In the genomic region with DNA sequence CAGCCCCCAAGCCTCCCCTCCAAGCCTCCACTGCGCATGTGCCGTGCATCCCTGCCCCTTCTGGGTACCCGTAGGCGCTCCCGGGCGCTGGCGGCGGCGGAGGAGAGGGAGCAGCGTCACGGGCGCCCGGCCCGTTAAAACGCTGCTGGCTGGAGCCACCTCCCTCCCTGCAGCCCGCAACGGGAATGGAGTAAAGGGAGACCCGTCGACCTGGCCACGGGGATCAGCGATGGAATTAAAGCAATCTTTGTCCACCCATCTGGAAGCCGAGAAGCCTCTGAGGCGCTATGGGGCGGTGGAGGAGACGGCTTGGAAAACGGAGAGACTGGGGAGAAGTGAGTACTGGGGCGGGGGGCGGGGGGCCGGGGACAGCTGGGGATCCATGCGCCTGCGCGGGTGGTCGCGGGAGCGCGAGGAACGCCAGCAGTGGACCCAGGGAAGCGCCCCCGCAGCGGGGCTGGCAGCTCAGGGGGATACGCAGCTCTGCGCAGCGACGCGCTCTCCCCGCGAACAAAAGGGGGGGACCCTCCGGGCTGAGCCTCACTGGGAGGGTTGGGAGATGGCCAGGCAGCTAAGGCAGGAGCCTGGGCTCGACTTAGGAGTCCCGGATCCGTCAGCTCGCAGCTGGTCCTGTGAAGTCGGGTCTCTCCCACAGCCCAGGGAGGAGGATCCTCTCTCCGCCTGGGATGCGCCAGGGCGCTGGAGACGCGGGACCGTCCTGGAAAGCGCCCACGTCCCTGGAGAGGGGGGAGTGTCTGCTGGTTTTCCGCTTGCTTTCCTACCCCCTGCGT, we compare ENCODE assay signal across 9 cellular contexts. TPM values are rescaled to one million over a fixed set of nuclear protein-coding genes. Genes with fewer than 3 reads are reported as not detected.
A peak's percentile ranks its signal among the peaks of the same experiment; 100 is the strongest.
DNase-seq lines count a peak whose midpoint lies in the region; ATAC-seq lines count a peak whose summit lies in the region.
"Had no signal": no experiment of that assay in that cellular context is flagged by ENCODE, and none has a peak within 500 bp of the region (broad histone marks: within the 10 kb centered on the region; RNA-seq: fewer than 3 reads in every experiment).

TSS of gene BMERB1 (plus strand) at position 164 of the 791 bp plus-strand sequence. CDS start at position 230, 66 bp downstream.

- H3K9me3 Mint-ChIP-seq in activated naive CD8-positive, alpha-beta T cell treated with anti-CD3 and anti-CD28 coated beads, Interleukin-2, amount 50 U/mL, for 24 hours: no peaks in the 10 kb centered on the region

- peak within 1 kb of the TSS; percentile 71 for H3K4me3 ChIP-seq in H7 (ENCODE audit: insufficient read depth, low read depth, low read length)

- in situ Hi-C loops in SK-MEL-5 (cut with HindIII; ENCODE audit: low pct_unique_long_range_greater_than_20kb, low sequenced_read_pairs): no loop called here

- H3K36me3 Mint-ChIP-seq in activated naive CD8-positive, alpha-beta T cell treated with anti-CD3 and anti-CD28 coated beads, Interleukin-2, amount 50 U/mL, for 24 hours (ENCODE audit: low read depth): peaks cover 2% of the 10 kb centered on the region

- H3K27ac Mint-ChIP-seq in activated naive CD8-positive, alpha-beta T cell treated with anti-CD3 and anti-CD28 coated beads, Interleukin-2, amount 50 U/mL, for 24 hours: peak within 1 kb of the TSS; percentile 36

- H3K4me1 Mint-ChIP-seq in activated naive CD8-positive, alpha-beta T cell treated with anti-CD3 and anti-CD28 coated beads, Interleukin-2, amount 50 U/mL, for 24 hours: peaks cover 32% of the 10 kb centered on the region

- peak; percentile 92 for ATAC-seq in activated naive CD8-positive, alpha-beta T cell treated with anti-CD3 and anti-CD28 coated beads, Interleukin-2, amount 50 U/mL, for 24 hours

- peak within 1 kb of the TSS; percentile 84 for H3K4me3 Mint-ChIP-seq in activated naive CD8-positive, alpha-beta T cell treated with anti-CD3 and anti-CD28 coated beads, Interleukin-2, amount 50 U/mL, for 24 hours

- intact Hi-C loops in head of caudate nucleus (cut with DNase I): loop anchor here (5.0 kb wide), 1 partner anchor 118 kb away; no protein-coding TSS in a partner anchor

- no peaks in the 10 kb centered on the region for H3K36me3 ChIP-seq in H7 (replicated peaks; ENCODE audit: control insufficient read depth, insufficient read depth, low read length)
- H3K36me3 ChIP-seq: neutrophil had no signal

- DNase-seq in H7 (peak; percentile 93), SK-MEL-5 (ENCODE audit: low read depth, low spot score) (peak; percentile 67), head of caudate nucleus (peak; percentile 61 to 95 (median 87)), occipital lobe (lab: John Stamatoyannopoulos, UW) (peak; percentile 76), superior temporal gyrus (ENCODE audit: extremely low spot score) (peak; percentile 32), NCI-H2029 (lab: John Stamatoyannopoulos, UW) (no peak), SIG-M5 treated with dmso at 0.1 percent for 504 hours (lab: John Stamatoyannopoulos, UW; ENCODE audit: unreplicated experiment) (no peak)
- peak; percentile 82 for DNase-seq in activated naive CD8-positive, alpha-beta T cell treated with anti-CD3 and anti-CD28 coated beads, Interleukin-2, amount 50 U/mL, for 24 hours

- peaks cover 20% of the 10 kb centered on the region for H3K27me3 Mint-ChIP-seq in activated naive CD8-positive, alpha-beta T cell treated with anti-CD3 and anti-CD28 coated beads, Interleukin-2, amount 50 U/mL, for 24 hours

- H3K27me3 ChIP-seq in H7 (ENCODE audit: control insufficient read depth, insufficient read depth, low read length): peaks cover 17% of the 10 kb centered on the region

RNA-seq across cellular contexts. Expression of gene BMERB1, which starts in this region (rescaled TPM):
- 7.8 and 13.3 TPM in 2 replicates for total RNA-seq in H7 (2014; rRNA removed; shearing (Covaris generic))
- total RNA-seq in SK-MEL-5 (2014; rRNA removed; shearing (Covaris generic)): 8.7 and 12.4 TPM in 2 replicates
- polyA plus RNA-seq in SK-MEL-5 (2015; cell fraction: cytosol; rRNA removed): 11.2 and 13.5 TPM in 2 replicates
- 5.1 and 5.6 TPM in 2 replicates for polyA plus RNA-seq in SK-MEL-5 (2015; cell fraction: nucleus; rRNA removed)
- 81.6 TPM for total RNA-seq in occipital lobe

Comparison
In these comparisons a context has a peak if more than half of its experiments do, and no peak if none do; other contexts are left out.
1. DNase-seq: peak in H7 (single experiment), SK-MEL-5 (single experiment), activated naive CD8-positive, alpha-beta T cell treated with anti-CD3 and anti-CD28 coated beads, Interleukin-2, amount 50 U/mL, for 24 hours (single experiment), head of caudate nucleus (42 of 42), occipital lobe (single experiment) and superior temporal gyrus (single experiment); none in NCI-H2029 (single experiment) and SIG-M5 treated with dmso at 0.1 percent for 504 hours (single experiment).